ENCODE assay signal across 1 cellular context in genomic region chr17:76091526-76092285, GRCh38.
TF ChIP-seq lines count a peak whose summit lies in the region.

No MANE protein-coding gene starts in this region.

TF ChIP-seq in IMR-90, 13 proteins besides CTCF, POLR2A, EP300 and RAD21:
- no peak for TF ChIP-seq SMC3 (IDR thresholded peaks at IDR 0.05; ENCODE audit: low read depth, low read length)
- no peak for TF ChIP-seq CEBPB (IDR thresholded peaks at IDR 0.05; ENCODE audit: low read depth, low read length)
- no peak for TF ChIP-seq MAZ (IDR thresholded peaks at IDR 0.05; ENCODE audit: borderline replicate concordance, low read depth, low read length)
- TF ChIP-seq, protein P1, sequence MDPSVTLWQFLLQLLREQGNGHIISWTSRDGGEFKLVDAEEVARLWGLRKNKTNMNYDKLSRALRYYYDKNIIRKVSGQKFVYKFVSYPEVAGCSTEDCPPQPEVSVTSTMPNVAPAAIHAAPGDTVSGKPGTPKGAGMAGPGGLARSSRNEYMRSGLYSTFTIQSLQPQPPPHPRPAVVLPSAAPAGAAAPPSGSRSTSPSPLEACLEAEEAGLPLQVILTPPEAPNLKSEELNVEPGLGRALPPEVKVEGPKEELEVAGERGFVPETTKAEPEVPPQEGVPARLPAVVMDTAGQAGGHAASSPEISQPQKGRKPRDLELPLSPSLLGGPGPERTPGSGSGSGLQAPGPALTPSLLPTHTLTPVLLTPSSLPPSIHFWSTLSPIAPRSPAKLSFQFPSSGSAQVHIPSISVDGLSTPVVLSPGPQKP (IDR thresholded peaks at IDR 0.05; ENCODE audit: borderline replicate concordance, low read depth, low read length) = no peak
- TF ChIP-seq, protein P2, sequence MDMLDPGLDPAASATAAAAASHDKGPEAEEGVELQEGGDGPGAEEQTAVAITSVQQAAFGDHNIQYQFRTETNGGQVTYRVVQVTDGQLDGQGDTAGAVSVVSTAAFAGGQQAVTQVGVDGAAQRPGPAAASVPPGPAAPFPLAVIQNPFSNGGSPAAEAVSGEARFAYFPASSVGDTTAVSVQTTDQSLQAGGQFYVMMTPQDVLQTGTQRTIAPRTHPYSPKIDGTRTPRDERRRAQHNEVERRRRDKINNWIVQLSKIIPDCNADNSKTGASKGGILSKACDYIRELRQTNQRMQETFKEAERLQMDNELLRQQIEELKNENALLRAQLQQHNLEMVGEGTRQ (IDR thresholded peaks at IDR 0.05; ENCODE audit: low read depth, low read length) = no peak
- no peak for TF ChIP-seq BHLHE40 (IDR thresholded peaks at IDR 0.05; ENCODE audit: low read depth, low read length)
- no peak for TF ChIP-seq NFE2L2 (IDR thresholded peaks at IDR 0.05; ENCODE audit: low read depth, low read length)
- no peak for TF ChIP-seq FOS (IDR thresholded peaks at IDR 0.05; ENCODE audit: low read depth, low read length)
- TF ChIP-seq MXI1 (IDR thresholded peaks at IDR 0.05; ENCODE audit: borderline replicate concordance, low read depth, low read length) = no peak
- TF ChIP-seq RFX5 (IDR thresholded peaks at IDR 0.05; ENCODE audit: low read depth, low read length) = no peak
- TF ChIP-seq MAFK (IDR thresholded peaks at IDR 0.05; ENCODE audit: low read depth, low read length) = no peak
- no peak for TF ChIP-seq RCOR1 (IDR thresholded peaks at IDR 0.05; ENCODE audit: insufficient replicate concordance, low read length)
- no peak for TF ChIP-seq CHD1 (IDR thresholded peaks at IDR 0.05; ENCODE audit: low read depth, low read length)
